In genomic region chr10:14608381-14609001, GRCh38 we compare ENCODE assay signal across 10 cellular contexts.
DNase-seq lines count a peak whose midpoint lies in the region; ATAC-seq, FAIRE-seq and TF ChIP-seq lines count a peak whose summit lies in the region.
"Had no signal": no experiment of that assay in that cellular context is flagged by ENCODE, and none has a peak within 500 bp of the region (broad histone marks: within the 10 kb centered on the region; RNA-seq: fewer than 3 reads in every experiment).

No MANE protein-coding gene starts in this region.

- peak overlapping the region; percentile 32 to 92 (median 78) for H3K27ac Mint-ChIP-seq in IgD-negative memory B cell
- H3K27ac Mint-ChIP-seq: nephron progenitor cell had no signal

- no peak overlapping the region for H3K4me3 ChIP-seq in K562

- peaks cover 29 to 47% (median 35%) of the 10 kb centered on the region in 3 donors for H3K4me1 Mint-ChIP-seq in IgD-negative memory B cell

- H3K27me3 Mint-ChIP-seq in IgD-negative memory B cell = no peaks in the 10 kb centered on the region

- intact Hi-C loops in K562 (cut with micrococcal nuclease) = no loop called here

- H3K9me3 Mint-ChIP-seq in IgD-negative memory B cell = no peaks in the 10 kb centered on the region
- H3K9me3 Mint-ChIP-seq: nephron progenitor cell had no signal

- no peak overlapping the region for H3K9ac ChIP-seq in K562 (ENCODE audit: insufficient read depth in 1 of 2, low read depth in 2 of 2, low read length in 2 of 2)

- H3K9me1 ChIP-seq in K562 (ENCODE audit: control insufficient read depth, insufficient read depth, low read length) = no peaks in the 10 kb centered on the region

- H3K36me3 ChIP-seq in K562 (ENCODE audit: control insufficient read depth, insufficient read depth, low read length) = no peaks in the 10 kb centered on the region

- no peak for FAIRE-seq in K562 (lab: Jason Lieb, UNC)

- POLR2A ChIA-PET in K562 (lab: Yijun Ruan, JAX) = interaction anchor here (0.6 kb wide), 1 partner anchor 20 kb away, joined by 3 read pairs; no protein-coding TSS in a partner anchor

- H3K4me1 ChIP-seq in K562 (replicated peaks in 1 of 2; ENCODE audit: control insufficient read depth in 2 of 2, insufficient read depth in 2 of 2, low read length in 2 of 2) = peaks cover 0 to 11% of the 10 kb centered on the region in 2 experiments; a peak in 2 of 5 replicates

- H3K9me3 ChIP-seq in K562 (replicated peaks; ENCODE audit: control insufficient read depth, insufficient read depth, low read depth, low read length) = no peaks in the 10 kb centered on the region

- no TSS peak for BruUV-seq in K562 (replicated peaks; lab: Mats Ljungman, UMichigan)

- 0% methylated on average over 4 of the region's 4 CpGs for WGBS in K562 (ENCODE audit: insufficient coverage, low coverage, missing lambda C conversion rate)

- no peak for TF ChIP-seq RAD21 in K562 (CRISPR knock-in tag; conservative IDR thresholded peaks at IDR 0.05 in 1 of 2, IDR thresholded peaks at IDR 0.05 in 1 of 2)

- DNase-seq in Ammon's horn (ENCODE audit: low spot score) (peak; percentile 70), K562 (ENCODE audit: extremely low read depth in 1 of 4, low spot score in 3 of 4) (no peak), T-helper 9 cell (no peak), GM19240 (ENCODE audit: insufficient read length, low spot score) (no peak), NCI-H2081 (lab: John Stamatoyannopoulos, UW) (no peak), OCI-M2 (lab: John Stamatoyannopoulos, UW; ENCODE audit: unreplicated experiment) (no peak)
- DNase-seq: NCI-H1417, nephron progenitor cell had no signal

- in situ Hi-C loops in K562 (cut with MboI) = no loop called here

- peak; percentile 35 for ATAC-seq in GM19463 (IDR thresholded peaks at IDR 0.05; ENCODE audit: unreplicated experiment)
- no peak for ATAC-seq in K562

- no peak overlapping the region for H3K4me2 ChIP-seq in K562 (ENCODE audit: insufficient read depth, low read length)

- no peak overlapping the region for H2AFZ ChIP-seq in K562 (ENCODE audit: low read depth, low read length)

- TF ChIP-seq EP300 in K562 (IDR thresholded peaks at IDR 0.05; ENCODE audit: low read length) = no peak

- H3K79me2 ChIP-seq in K562 (ENCODE audit: control insufficient read depth, insufficient read depth, low read length) = no peaks in the 10 kb centered on the region

- no peak overlapping the region for H3K27ac ChIP-seq in K562 (ENCODE audit: extremely low read depth, low read depth, low read length)

- H3K36me3 Mint-ChIP-seq in IgD-negative memory B cell = peaks cover under 1% of the 10 kb centered on the region

- no peaks in the 10 kb centered on the region for H4K20me1 ChIP-seq in K562 (replicated peaks; ENCODE audit: control insufficient read depth, insufficient read depth, low read length)

- CTCF ChIA-PET in K562 (lab: Yijun Ruan, JAX; ENCODE audit: low intra/inter-chr PET ratio) = no interaction called here

- TF ChIP-seq CTCF in K562 (IDR thresholded peaks at IDR 0.05 in 2 of 3, conservative IDR thresholded peaks at IDR 0.05 in 1 of 3; ENCODE audit: insufficient read depth in 2 of 3, low read depth in 1 of 3, low read length in 3 of 3) = no peak

- TF ChIP-seq POLR2A in K562 (conservative IDR thresholded peaks at IDR 0.05) = no peak

- H3K27me3 ChIP-seq in K562 (ENCODE audit: control insufficient read depth in 2 of 2, insufficient read depth in 2 of 2, low read length in 2 of 2) = peaks cover 7 to 21% of the 10 kb centered on the region in 2 experiments; a peak in 3 of 5 replicates

- peak overlapping the region; percentile 68 to 91 (median 76) for H3K4me3 Mint-ChIP-seq in IgD-negative memory B cell
- H3K4me3 Mint-ChIP-seq: nephron progenitor cell had no signal

TF ChIP-seq in K562, 482 proteins besides CTCF, POLR2A, EP300 and RAD21:
- TF ChIP-seq ZNF174 (CRISPR knock-in tag; IDR thresholded peaks at IDR 0.05) (no peak), SPI1 (IDR thresholded peaks at IDR 0.05; ENCODE audit: borderline replicate concordance, low read depth, low read length) (peak; percentile 96)
